ENCODE assay signal across 17 cellular contexts in genomic region chr13:112750570-112750969, GRCh38.
"Had no signal": no experiment of that assay in that cellular context is flagged by ENCODE, and none has a peak within 500 bp of the region (broad histone marks: within the 10 kb centered on the region; RNA-seq: fewer than 3 reads in every experiment).

No MANE protein-coding gene starts in this region.

- H3K4me1 ChIP-seq: parathyroid adenoma had no signal

- H3K27ac ChIP-seq: coronary artery, heart left ventricle, parathyroid adenoma, testis, tibial nerve, upper lobe of right lung, vagina had no signal

- H3K36me3 Mint-ChIP-seq: natural killer cell treated with Interleukin-12 subunit alpha and Interleukin-12 subunit beta and Interleukin-15 and Interleukin-18, amount 100 ng/mL, for 72 hours had no signal

- H3K36me3 ChIP-seq: heart left ventricle, tibial nerve, upper lobe of right lung, vagina had no signal

- H3K27me3 ChIP-seq: heart left ventricle, testis, tibial nerve, upper lobe of right lung, vagina had no signal

- H3K9me3 Mint-ChIP-seq: natural killer cell treated with Interleukin-12 subunit alpha and Interleukin-12 subunit beta and Interleukin-15 and Interleukin-18, amount 100 ng/mL, for 72 hours had no signal

- DNase-seq: effector CD8-positive, alpha-beta T cell; foreskin melanocyte; heart left ventricle; hypothalamus; kidney glomerular epithelial cell; mammary epithelial cell; stimulated activated CD4-positive, alpha-beta T cell treated with anti-CD3 and anti-CD28 coated beads, Interleukin-12 subunit alpha, Interleukin-12 subunit beta, amount 100 ng/mL, for 4 hours; stimulated activated naive CD4-positive, alpha-beta T cell treated with Interleukin-2 at 50 U/mL for 16 hours; testis had no signal

- H3K9me3 ChIP-seq: heart left ventricle, testis, tibial nerve, upper lobe of right lung, vagina had no signal

- H3K27ac Mint-ChIP-seq: natural killer cell treated with Interleukin-12 subunit alpha and Interleukin-12 subunit beta and Interleukin-15 and Interleukin-18, amount 100 ng/mL, for 72 hours had no signal

- ATAC-seq: heart left ventricle; left lobe of liver; natural killer cell treated with Interleukin-12 subunit alpha and Interleukin-12 subunit beta and Interleukin-15 and Interleukin-18, amount 100 ng/mL, for 72 hours; sciatic nerve; upper lobe of right lung had no signal

- H3K4me3 ChIP-seq: coronary artery, heart left ventricle, testis, tibial nerve, upper lobe of right lung, vagina had no signal

- H3K4me3 Mint-ChIP-seq: natural killer cell treated with Interleukin-12 subunit alpha and Interleukin-12 subunit beta and Interleukin-15 and Interleukin-18, amount 100 ng/mL, for 72 hours had no signal

- H3K27me3 Mint-ChIP-seq: natural killer cell treated with Interleukin-12 subunit alpha and Interleukin-12 subunit beta and Interleukin-15 and Interleukin-18, amount 100 ng/mL, for 72 hours had no signal
